Comparison of ENCODE assay signal across 13 cellular contexts in the genomic region with DNA sequence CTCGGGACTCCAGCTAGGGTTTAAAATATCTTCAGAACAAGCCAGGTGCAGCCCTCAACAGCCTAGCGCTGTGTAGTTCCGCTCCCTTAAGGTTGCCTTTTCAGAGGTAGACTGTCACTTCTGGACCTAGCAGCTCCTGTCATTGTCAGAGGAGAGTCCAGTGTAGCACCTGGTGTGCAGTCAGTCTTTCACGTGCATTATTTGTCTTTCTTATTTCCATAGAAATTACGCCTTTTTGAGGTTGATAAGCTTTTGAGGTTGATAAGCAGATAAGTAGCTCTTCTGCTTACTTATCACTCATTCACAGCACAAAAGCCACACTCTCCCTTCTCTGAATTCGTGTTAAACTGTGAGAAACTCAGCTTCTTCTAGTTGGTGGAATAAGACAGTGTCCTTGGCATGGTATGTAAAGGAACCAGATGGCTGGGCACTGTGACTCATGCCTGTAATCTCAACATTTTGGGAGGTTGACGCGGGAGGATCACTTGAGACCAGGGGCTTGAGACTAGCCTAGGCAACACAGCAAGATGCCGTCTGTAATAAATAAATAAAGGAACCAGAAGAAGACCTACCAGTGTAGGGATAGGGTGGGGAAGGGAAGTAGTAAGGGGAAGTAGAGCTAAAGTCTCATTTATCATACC. TPM values are rescaled to one million over a fixed set of nuclear protein-coding genes. Genes with fewer than 3 reads are reported as not detected.
DNase-seq lines count a peak whose midpoint lies in the region; ATAC-seq and TF ChIP-seq lines count a peak whose summit lies in the region.
"Had no signal": no experiment of that assay in that cellular context is flagged by ENCODE, and none has a peak within 500 bp of the region (broad histone marks: within the 10 kb centered on the region; RNA-seq: fewer than 3 reads in every experiment).

No MANE protein-coding gene starts in this region.

- peak; percentile 27 for ATAC-seq in T-helper 17 cell
- ATAC-seq in GM21526 (IDR thresholded peaks at IDR 0.05; ENCODE audit: low FRiP score, unreplicated experiment) = no peak
- ATAC-seq: effector memory CD8-positive, alpha-beta T cell had no signal

- H3K27ac Mint-ChIP-seq in T-helper 17 cell = no peak overlapping the region

- H3K36me3 ChIP-seq in BLaER1 treated with 17β-estradiol and CSF1 and Interleukin-3, amounts not matched to agents 10 nM and 100 nM = peaks cover 24 to 52% (median 38%) of the 10 kb centered on the region in 11 experiments
- peaks cover 0 to 8% of the 10 kb centered on the region in 2 experiments; a peak in 1 of 3 replicates for H3K36me3 ChIP-seq in HEK293 (ENCODE audit: control insufficient read depth in 2 of 2, insufficient read depth in 1 of 2, low read length in 2 of 2)

- no peaks in the 10 kb centered on the region for H3K27me3 ChIP-seq in BLaER1 treated with 17β-estradiol and CSF1 and Interleukin-3, amounts not matched to agents 10 nM and 100 nM

- H3K4me3 ChIP-seq in BLaER1 treated with 17β-estradiol and CSF1 and Interleukin-3, amounts not matched to agents 10 nM and 100 nM = peak overlapping the region in 3 of 10 experiments; percentile 0 to 32 (median 3); a peak in 2 of 20 replicates
- no peak overlapping the region for H3K4me3 ChIP-seq in HEK293 (ENCODE audit: low read depth, low read length)
- H3K4me3 ChIP-seq in lower leg skin (ENCODE audit: low read depth, poor library complexity, severe bottlenecking) = no peak overlapping the region

- 63 to 72% methylated on average over 9 of the region's 9 CpGs for WGBS in lower leg skin, 2 donors

- H3K4me2 ChIP-seq in BLaER1 treated with 17β-estradiol and CSF1 and Interleukin-3, amounts not matched to agents 10 nM and 100 nM = peak overlapping the region; percentile 55 to 94 (median 90)

- TF ChIP-seq POLR2A in lower leg skin (IDR thresholded peaks at IDR 0.05) = no peak

- peaks cover 0 to 18% (median 6%) of the 10 kb centered on the region in 11 experiments; a peak in 12 of 22 replicates for H3K9me3 ChIP-seq in BLaER1 treated with 17β-estradiol and CSF1 and Interleukin-3, amounts not matched to agents 10 nM and 100 nM (replicated peaks in 1 of 11)
- H3K9me3 ChIP-seq in HEK293 (ENCODE audit: control insufficient read depth, insufficient read depth, low read depth, low read length) (no peaks in the 10 kb centered on the region), T-helper 17 cell (ENCODE audit: control insufficient read depth, low read length, poor library complexity, severe bottlenecking) (no peaks in the 10 kb centered on the region)

- intact Hi-C loops in lower leg skin (cut with DNase I; ENCODE audit: low total_unique reads) = loop anchor here (10.0 kb wide), 1 partner anchor 68 kb away; no protein-coding TSS in a partner anchor

- no peak for TF ChIP-seq CTCF in HEK293 (tag by site-specific recombination; IDR thresholded peaks at IDR 0.05)
- no peak for TF ChIP-seq CTCF in lower leg skin (IDR thresholded peaks at IDR 0.05)

- POLR2A ChIA-PET in HEK293 (lab: Yijun Ruan, JAX) = interaction anchor here (1.2 to 1.6 kb wide), 2 partner anchors 10 to 25 kb away, joined by 4 read pairs; partner anchors contain the start of gene EEF2K

- H3K4me1 ChIP-seq in BLaER1 treated with 17β-estradiol and CSF1 and Interleukin-3, amounts not matched to agents 10 nM and 100 nM = peaks cover 50 to 98% (median 83%) of the 10 kb centered on the region in 10 experiments
- peaks cover 11% of the 10 kb centered on the region for H3K4me1 ChIP-seq in HEK293 (ENCODE audit: control insufficient read depth, insufficient read depth, low read length)

- CTCF ChIA-PET in HEK293 (lab: Yijun Ruan, JAX) = interaction anchor here (0.5 to 1.2 kb wide), 2 partner anchors 11 to 1320 kb away, joined by 4 to 5 read pairs; no protein-coding TSS in a partner anchor

- peaks cover 22% of the 10 kb centered on the region for H3K4me1 Mint-ChIP-seq in T-helper 17 cell

- H3K27me3 Mint-ChIP-seq in T-helper 17 cell = no peaks in the 10 kb centered on the region
- H3K27me3 Mint-ChIP-seq: effector memory CD8-positive, alpha-beta T cell had no signal

- no peak overlapping the region for H3K4me3 Mint-ChIP-seq in T-helper 17 cell
- H3K4me3 Mint-ChIP-seq: effector memory CD8-positive, alpha-beta T cell had no signal

- peak overlapping the region in 9 of 11 experiments; percentile 40 to 84 (median 76); a peak in 17 of 22 replicates for H3K27ac ChIP-seq in BLaER1 treated with 17β-estradiol and CSF1 and Interleukin-3, amounts not matched to agents 10 nM and 100 nM
- no peak overlapping the region for H3K27ac ChIP-seq in HEK293 (ENCODE audit: extremely low read depth, low read depth, low read length)

- H3K9ac ChIP-seq in BLaER1 treated with 17β-estradiol and CSF1 and Interleukin-3, amounts not matched to agents 10 nM and 100 nM = peak overlapping the region in 7 of 11 experiments; percentile 0 to 63 (median 22); a peak in 8 of 22 replicates

- peaks cover 0 to 99% (median 0%) of the 10 kb centered on the region in 11 experiments; a peak in 9 of 22 replicates for H4K20me1 ChIP-seq in BLaER1 treated with 17β-estradiol and CSF1 and Interleukin-3, amounts not matched to agents 10 nM and 100 nM

- H3K36me3 Mint-ChIP-seq in T-helper 17 cell (ENCODE audit: low read depth) = peaks cover 5% of the 10 kb centered on the region

- DNase-seq in T-helper 17 cell = no peak
- DNase-seq in fibroblast of peridontal ligament (ENCODE audit: extremely low read depth) = peak; percentile 70
- DNase-seq in activated gamma-delta T cell treated with Interleukin-2 at 50 U/mL for 16 hours = no peak
- DNase-seq in 8988T = no peak
- DNase-seq in lower leg skin (ENCODE audit: low spot score in 2 of 2) = no peak
- DNase-seq: DND-41; effector memory CD8-positive, alpha-beta T cell; KG1; kidney glomerular epithelial cell; retina had no signal

TF ChIP-seq in HEK293, 187 proteins besides CTCF, POLR2A, EP300 and RAD21:
- TF ChIP-seq OSR2 (tag by site-specific recombination; IDR thresholded peaks at IDR 0.05) = no peak
- TF ChIP-seq ZEB2 (tag by site-specific recombination; IDR thresholded peaks at IDR 0.05) = peak; percentile 27; the same call in 1 of the 2 replicates
- TF ChIP-seq ZNF529 (tag by site-specific recombination; IDR thresholded peaks at IDR 0.05; ENCODE audit: insufficient replicate concordance) = no peak
- TF ChIP-seq ZBTB8A (tag by site-specific recombination; IDR thresholded peaks at IDR 0.05) = peak; percentile 58; the same call in 1 of the 2 replicates
- TF ChIP-seq KLF17 (tag by site-specific recombination; IDR thresholded peaks at IDR 0.05) = no peak
- 0 out of 2 replicates have a peak, but pooled peaks have one; percentile 18 for TF ChIP-seq ZNF629 (tag by site-specific recombination; IDR thresholded peaks at IDR 0.05)
- TF ChIP-seq ZNF785 (tag by site-specific recombination; IDR thresholded peaks at IDR 0.05) = no peak
- 0 out of 2 replicates have a peak, but pooled peaks have one; percentile 14 for TF ChIP-seq ZNF600 (tag by site-specific recombination; IDR thresholded peaks at IDR 0.05)
- TF ChIP-seq ZNF596 (tag by site-specific recombination; IDR thresholded peaks at IDR 0.05) = no peak
- peak; percentile 57; the same call in 1 of the 2 replicates for TF ChIP-seq WT1 (tag by site-specific recombination; IDR thresholded peaks at IDR 0.05)
- no peak for TF ChIP-seq GLIS2 (tag by site-specific recombination; IDR thresholded peaks at IDR 0.05)
- TF ChIP-seq ZNF366 (tag by site-specific recombination; conservative IDR thresholded peaks at IDR 0.05) = no peak
- TF ChIP-seq ZNF335 (tag by site-specific recombination; conservative IDR thresholded peaks at IDR 0.05) = 0 out of 2 replicates have a peak, but pooled peaks have one; percentile 26
- TF ChIP-seq ZBTB20 (tag by site-specific recombination; IDR thresholded peaks at IDR 0.05) = peak; percentile 39; the same call in 1 of the 2 replicates
- TF ChIP-seq BCL11B (tag by site-specific recombination; IDR thresholded peaks at IDR 0.05; ENCODE audit: low read depth) = no peak
- TF ChIP-seq ZBTB48 (tag by site-specific recombination; IDR thresholded peaks at IDR 0.05) = no peak

RNA-seq across cellular contexts. Expression of gene EEF2K, which starts 10.2 kb away (rescaled TPM):
- total RNA-seq in T-helper 17 cell (10 to 100 TPM; 14.4 to 14.7 TPM), lower leg skin (100 to 1,000 TPM in 1 of 4 donors, 10 to 100 TPM in 3; 47.8 to 112 (median 73.2) TPM)

RNA-seq across cellular contexts. Expression of gene SDR42E2, which starts 54.0 kb away (rescaled TPM):
- total RNA-seq in T-helper 17 cell (1 to 10 TPM; 1.5 to 2.3 TPM), lower leg skin (not detected)
